9 cellular contexts compared by ENCODE assay signal in genomic region chr3:105829879-105830622, GRCh38. TPM values are rescaled to one million over a fixed set of nuclear protein-coding genes. Genes with fewer than 3 reads are reported as not detected.
DNase-seq lines count a peak whose midpoint lies in the region; ATAC-seq and TF ChIP-seq lines count a peak whose summit lies in the region.
"Had no signal": no experiment of that assay in that cellular context is flagged by ENCODE, and none has a peak within 500 bp of the region (broad histone marks: within the 10 kb centered on the region; RNA-seq: fewer than 3 reads in every experiment).

No MANE protein-coding gene starts in this region.

- H3K27ac Mint-ChIP-seq in T-cell, result peak overlapping the region; percentile 44 to 64

- H3K4me3 Mint-ChIP-seq in T-cell, result peak overlapping the region in 1 of 3 donors; percentile 54

- ATAC-seq in T-cell (replicated peaks in 1 of 4), result peak; percentile 60 to 88 (median 74)
- ATAC-seq: SK-N-SH treated with all-trans-retinoic acid at 6 μM for 48 hours had no signal

- no peak overlapping the region for H3K4me2 ChIP-seq in osteoblast (ENCODE audit: insufficient read depth, low read length)

- in situ Hi-C loops in HAP-1 (cut with MboI; ENCODE audit: low sequenced_read_pairs), result no loop called here

- no peak overlapping the region for H2AFZ ChIP-seq in osteoblast (ENCODE audit: low read length)

- H3K4me3 ChIP-seq in osteoblast (ENCODE audit: insufficient read depth, low read length) (no peak overlapping the region), HAP-1 (no peak overlapping the region)

- H3K9me3 Mint-ChIP-seq in T-cell, result no peaks in the 10 kb centered on the region

- peaks cover 49% of the 10 kb centered on the region for H3K4me1 ChIP-seq in osteoblast (ENCODE audit: insufficient read depth, low read length)
- H3K4me1 ChIP-seq in HAP-1, result peaks cover 3% of the 10 kb centered on the region

- peaks cover 5% of the 10 kb centered on the region for H4K20me1 ChIP-seq in osteoblast (ENCODE audit: insufficient read depth, low read length)

- peak; percentile 19 for DNase-seq in HT-29 (ENCODE audit: low spot score)
- peak in 1 of 34 experiments; percentile 13 for DNase-seq in T-cell
- peak; percentile 47 to 82 for DNase-seq in dermis microvascular lymphatic vessel endothelial cell (ENCODE audit: low read depth in 2 of 2)
- DNase-seq in osteoblast (ENCODE audit: insufficient read length, low spot score, missing footprints), result no peak
- DNase-seq in NCI-H1105 treated with DMSO at 0.1 percent for 48 hours (lab: John Stamatoyannopoulos, UW), result no peak
- DNase-seq in inferior parietal cortex (ENCODE audit: extremely low spot score), result no peak
- DNase-seq in HAP-1 (ENCODE audit: low spot score in 2 of 2), result no peak
- DNase-seq: kidney glomerular epithelial cell had no signal

- no peaks in the 10 kb centered on the region for H3K27me3 Mint-ChIP-seq in T-cell

- peak overlapping the region; percentile 90 for H3K27ac ChIP-seq in osteoblast (ENCODE audit: low read depth, low read length)

- CTCF ChIA-PET in T-cell (lab: Charles Lee), result interaction anchor here (0.6 to 1.2 kb wide), 3 partner anchors 14 to 533 kb away, joined by 3 to 5 read pairs (median 4); no protein-coding TSS in a partner anchor

- TF ChIP-seq CTCF in osteoblast (IDR thresholded peaks at IDR 0.05; ENCODE audit: extremely low read depth, low read depth, low read length), result no peak

- peaks cover 79 to 83% (median 80%) of the 10 kb centered on the region in 3 donors for H3K4me1 Mint-ChIP-seq in T-cell

- H3K27me3 ChIP-seq in osteoblast (ENCODE audit: insufficient read depth, low read length) (no peaks in the 10 kb centered on the region), HAP-1 (ENCODE audit: low read depth) (no peaks in the 10 kb centered on the region)

- peaks cover 44% of the 10 kb centered on the region for H3K36me3 Mint-ChIP-seq in T-cell

- H3K9me3 ChIP-seq in osteoblast (ENCODE audit: low read depth, low read length), result no peaks in the 10 kb centered on the region
- H3K9me3 ChIP-seq in HAP-1, result no peaks in the 10 kb centered on the region

- H3K79me2 ChIP-seq in osteoblast (ENCODE audit: insufficient read depth, low read length), result peaks cover 92% of the 10 kb centered on the region

- POLR2A ChIA-PET in T-cell (lab: Charles Lee), result interaction anchor here in 1 of 2 donors (1.1 to 1.7 kb wide), 2 partner anchors 31 to 37 kb away, joined by 3 to 5 read pairs; no protein-coding TSS in a partner anchor

- H3K36me3 ChIP-seq in osteoblast (ENCODE audit: insufficient read depth, low read length), result peaks cover 26% of the 10 kb centered on the region
- no peaks in the 10 kb centered on the region for H3K36me3 ChIP-seq in HAP-1 (replicated peaks)

RNA-seq across cellular contexts. Expression of gene CBLB, which starts 38.8 kb away (rescaled TPM):
- 3.8 and 8.3 TPM in 2 replicates for total RNA-seq in HT-29 (2014; rRNA removed; shearing (Covaris generic))
- 100 to 1,000 TPM in 2 of 5 donors, 10 to 100 TPM in 3; 81.3 to 120 (median 99.6) TPM for total RNA-seq in T-cell
- 9.1 and 10.5 TPM in 2 replicates for total RNA-seq in dermis microvascular lymphatic vessel endothelial cell
- 108 and 128 TPM in 2 replicates for total RNA-seq in osteoblast

Comparison
In these comparisons a context has a peak if more than half of its experiments do, and no peak if none do; other contexts are left out.
1. DNase-seq: peak in HT-29 (single experiment) and dermis microvascular lymphatic vessel endothelial cell (2 of 2); none in osteoblast (single experiment), NCI-H1105 treated with DMSO at 0.1 percent for 48 hours (single experiment), inferior parietal cortex (single experiment) and HAP-1 (0 of 2).